Comparison of ENCODE assay signal across 9 cellular contexts in genomic region chr6:17803409-17803808, GRCh38.
"Had no signal": no experiment of that assay in that cellular context is flagged by ENCODE, and none has a peak within 500 bp of the region (broad histone marks: within the 10 kb centered on the region; RNA-seq: fewer than 3 reads in every experiment).

No MANE protein-coding gene starts in this region.

- H3K9me3 ChIP-seq: Peyer's patch, SJCRH30 had no signal

- H3K4me2 ChIP-seq: KMS-11 had no signal

- H3K9ac ChIP-seq: KMS-11 had no signal

- H3K27ac ChIP-seq: KMS-11, Peyer's patch, SJCRH30, SK-N-MC had no signal

- H3K4me3 ChIP-seq: Peyer's patch, SJCRH30, SK-N-MC had no signal

- DNase-seq: NCI-H1048, NCI-H1694, NCI-H2081 treated with DMSO at 0.1 percent for 48 hours, Right ventricle myocardium superior, SIG-M5 had no signal

- H3K27me3 ChIP-seq: Peyer's patch, SJCRH30 had no signal

- H3K4me1 ChIP-seq: Peyer's patch, SJCRH30 had no signal
